In the genomic region with DNA sequence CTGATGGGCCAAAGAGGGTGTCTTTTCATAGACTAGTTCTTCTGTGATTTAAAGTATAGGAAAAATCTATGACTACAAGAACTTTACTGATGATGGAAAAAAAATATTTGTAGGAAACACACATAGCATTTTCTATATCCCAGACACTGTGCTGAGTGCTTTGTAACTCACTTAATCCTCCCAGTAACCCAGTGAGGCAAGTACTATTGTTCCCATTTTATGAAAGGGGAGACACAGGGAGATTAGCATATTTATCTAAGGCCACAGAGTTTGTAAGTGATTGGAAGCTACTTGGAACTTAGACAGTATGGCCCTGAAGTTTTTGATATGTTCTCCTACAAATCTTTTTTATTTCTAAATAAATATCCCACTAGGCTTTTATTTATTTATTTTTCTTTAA, we compare ENCODE assay signal across 23 cellular contexts. TPM values are rescaled to one million over a fixed set of nuclear protein-coding genes. Genes with fewer than 3 reads are reported as not detected.
DNase-seq lines count a peak whose midpoint lies in the region; ATAC-seq, FAIRE-seq and TF ChIP-seq lines count a peak whose summit lies in the region.
"Had no signal": no experiment of that assay in that cellular context is flagged by ENCODE, and none has a peak within 500 bp of the region (broad histone marks: within the 10 kb centered on the region; RNA-seq: fewer than 3 reads in every experiment).

No MANE protein-coding gene starts in this region.

- H3K79me1 ChIP-seq in mesendoderm (ENCODE audit: low read length), result no peaks in the 10 kb centered on the region

- peaks cover 3% of the 10 kb centered on the region for H3K36me3 ChIP-seq in mesendoderm (ENCODE audit: control insufficient read depth, insufficient read depth, low read length)
- peaks cover 2 to 5% of the 10 kb centered on the region in 2 donors for H3K36me3 ChIP-seq in small intestine (ENCODE audit: control insufficient read depth in 2 of 2, insufficient read depth in 2 of 2, low read length in 2 of 2)
- H3K36me3 ChIP-seq in PC-3 (ENCODE audit: low read depth, low read length), result peaks cover 74% of the 10 kb centered on the region

- H3K9me2 ChIP-seq in PC-3 (replicated peaks; ENCODE audit: low read length), result no peaks in the 10 kb centered on the region

- peak overlapping the region; percentile 54 for H3K27ac Mint-ChIP-seq in activated naive CD8-positive, alpha-beta T cell
- no peak overlapping the region for H3K27ac Mint-ChIP-seq in activated naive CD8-positive, alpha-beta T cell treated with anti-CD3 and anti-CD28 coated beads for 36 hours
- H3K27ac Mint-ChIP-seq in central memory CD8-positive, alpha-beta T cell (ENCODE audit: low read depth), result peak overlapping the region; percentile 9
- H3K27ac Mint-ChIP-seq: CD8-positive, alpha-beta T cell had no signal

- no peak for FAIRE-seq in small intestine (lab: Jason Lieb, UNC)
- FAIRE-seq: GM12878, GM19239, H1 had no signal

- H4K5ac ChIP-seq in mesendoderm (ENCODE audit: low read length), result no peak overlapping the region

- CTCF ChIA-PET in PC-3 (lab: Charles Lee), result no interaction called here

- no peaks in the 10 kb centered on the region for H4K20me1 ChIP-seq in PC-3 (ENCODE audit: low read length)

- H3K9ac ChIP-seq in mesendoderm (ENCODE audit: low read length) (no peak overlapping the region), PC-3 (ENCODE audit: low read length) (no peak overlapping the region)
- H3K9ac ChIP-seq: GM23248 had no signal

- POLR2A ChIA-PET in PC-3 (lab: Charles Lee; ENCODE audit: unreplicated experiment), result no interaction called here

- BruUV-seq in PC-3 (replicated peaks; lab: Mats Ljungman, UMichigan), result no TSS peak

- DNase-seq in activated naive CD8-positive, alpha-beta T cell treated with anti-CD3 and anti-CD28 coated beads for 36 hours, result no peak
- DNase-seq in central memory CD8-positive, alpha-beta T cell (ENCODE audit: low spot score in 2 of 2), result no peak
- DNase-seq in mesendoderm (peak; percentile 10), small intestine (peak; percentile 10), PC-3 (no peak), HuH-7 (ENCODE audit: low spot score) (no peak)
- DNase-seq: 8988T; C1 segment of cervical spinal cord; Caco-2; CD8-positive, alpha-beta T cell; DMS 273 treated with DMSO at 0.1 percent for 48 hours; DMS79; EL; GDM1; GM23248; H7; HCEC 1CT had no signal

- H2BK15ac ChIP-seq in mesendoderm (replicated peaks; ENCODE audit: low read depth), result no peak overlapping the region

- H3K4me3 Mint-ChIP-seq in activated naive CD8-positive, alpha-beta T cell, result no peak overlapping the region
- no peak overlapping the region for H3K4me3 Mint-ChIP-seq in activated naive CD8-positive, alpha-beta T cell treated with anti-CD3 and anti-CD28 coated beads for 36 hours
- no peak overlapping the region for H3K4me3 Mint-ChIP-seq in central memory CD8-positive, alpha-beta T cell
- H3K4me3 Mint-ChIP-seq: CD8-positive, alpha-beta T cell had no signal

- H2BK5ac ChIP-seq in mesendoderm (ENCODE audit: low read length), result no peak overlapping the region

- peaks cover 10% of the 10 kb centered on the region for H3K36me3 Mint-ChIP-seq in activated naive CD8-positive, alpha-beta T cell
- peaks cover 29% of the 10 kb centered on the region for H3K36me3 Mint-ChIP-seq in activated naive CD8-positive, alpha-beta T cell treated with anti-CD3 and anti-CD28 coated beads for 36 hours
- H3K36me3 Mint-ChIP-seq in central memory CD8-positive, alpha-beta T cell (ENCODE audit: insufficient read depth), result peaks cover 40% of the 10 kb centered on the region

- H3K4me1 ChIP-seq in mesendoderm (ENCODE audit: control insufficient read depth, low read depth, low read length) (no peaks in the 10 kb centered on the region), small intestine (ENCODE audit: control insufficient read depth in 2 of 2, insufficient read depth in 1 of 2, low read depth in 1 of 2, low read length in 1 of 2) (no peaks in the 10 kb centered on the region), PC-3 (ENCODE audit: insufficient read depth, low read length) (no peaks in the 10 kb centered on the region)
- H3K4me1 ChIP-seq: A549, Caco-2 had no signal

- no peak overlapping the region for H3K18ac ChIP-seq in mesendoderm (ENCODE audit: low read length)

- H3K56ac ChIP-seq in mesendoderm (ENCODE audit: low read length), result no peak overlapping the region

- no peak for ATAC-seq in central memory CD8-positive, alpha-beta T cell (replicated peaks; ENCODE audit: extremely low read depth, poor library complexity, severe bottlenecking)
- no peak for ATAC-seq in HG02884 (IDR thresholded peaks at IDR 0.05; ENCODE audit: unreplicated experiment)
- no peak for ATAC-seq in PC-3
- ATAC-seq: A549; CD8-positive, alpha-beta T cell; GM12878 had no signal

- no peak overlapping the region for H4K8ac ChIP-seq in mesendoderm (ENCODE audit: low read depth, low read length)

- H2BK120ac ChIP-seq in mesendoderm (ENCODE audit: low read depth, low read length), result no peak overlapping the region

- H3K79me2 ChIP-seq in mesendoderm (ENCODE audit: control insufficient read depth, insufficient read depth, low read length) (no peaks in the 10 kb centered on the region), PC-3 (ENCODE audit: low read length) (0 out of 2 replicates have a peak, but pooled peaks cover 5% of the 10 kb centered on the region)

- H3K9me3 Mint-ChIP-seq in activated naive CD8-positive, alpha-beta T cell (ENCODE audit: low read depth), result no peaks in the 10 kb centered on the region
- H3K9me3 Mint-ChIP-seq in activated naive CD8-positive, alpha-beta T cell treated with anti-CD3 and anti-CD28 coated beads for 36 hours, result no peaks in the 10 kb centered on the region
- H3K9me3 Mint-ChIP-seq in central memory CD8-positive, alpha-beta T cell, result no peaks in the 10 kb centered on the region
- H3K9me3 Mint-ChIP-seq: CD8-positive, alpha-beta T cell had no signal

- H3K4me2 ChIP-seq in mesendoderm (ENCODE audit: low read length), result no peak overlapping the region
- no peak overlapping the region for H3K4me2 ChIP-seq in PC-3 (ENCODE audit: low read length)
- H3K4me2 ChIP-seq: A549 had no signal

- no peaks in the 10 kb centered on the region for H3F3A ChIP-seq in PC-3 (ENCODE audit: low read length, unreplicated experiment)

- H2AFZ ChIP-seq in PC-3 (ENCODE audit: low read length), result no peak overlapping the region
- H2AFZ ChIP-seq: GM23248 had no signal

- TF ChIP-seq CTCF in PC-3 (conservative IDR thresholded peaks at IDR 0.05; ENCODE audit: low read depth, low read length), result no peak

- H2AK5ac ChIP-seq in mesendoderm (ENCODE audit: low read length), result no peak overlapping the region

- H3K4me3 ChIP-seq in mesendoderm (ENCODE audit: low read length) (no peak overlapping the region), small intestine (ENCODE audit: low read depth in 1 of 2, low read length in 2 of 2) (no peak overlapping the region), PC-3 (ENCODE audit: low read length) (no peak overlapping the region)
- H3K4me3 ChIP-seq: A549, GM12878, GM23248 had no signal

- H3K4me1 Mint-ChIP-seq in activated naive CD8-positive, alpha-beta T cell (ENCODE audit: low read depth), result peaks cover 3% of the 10 kb centered on the region
- peaks cover 6% of the 10 kb centered on the region for H3K4me1 Mint-ChIP-seq in activated naive CD8-positive, alpha-beta T cell treated with anti-CD3 and anti-CD28 coated beads for 36 hours
- no peaks in the 10 kb centered on the region for H3K4me1 Mint-ChIP-seq in central memory CD8-positive, alpha-beta T cell

- H3K27me3 ChIP-seq in mesendoderm (ENCODE audit: insufficient read depth, low read length, poor library complexity) (no peaks in the 10 kb centered on the region), small intestine (ENCODE audit: control insufficient read depth in 2 of 2, insufficient read depth in 2 of 2, low read length in 2 of 2) (no peaks in the 10 kb centered on the region), PC-3 (ENCODE audit: low read length) (no peaks in the 10 kb centered on the region)

- no peaks in the 10 kb centered on the region for H3K27me3 Mint-ChIP-seq in activated naive CD8-positive, alpha-beta T cell
- H3K27me3 Mint-ChIP-seq in activated naive CD8-positive, alpha-beta T cell treated with anti-CD3 and anti-CD28 coated beads for 36 hours, result no peaks in the 10 kb centered on the region
- H3K27me3 Mint-ChIP-seq in central memory CD8-positive, alpha-beta T cell, result no peaks in the 10 kb centered on the region

- no peak overlapping the region for H3K27ac ChIP-seq in mesendoderm (ENCODE audit: low read depth, low read length)
- no peak overlapping the region for H3K27ac ChIP-seq in small intestine (ENCODE audit: low read depth in 1 of 2, low read length in 1 of 2)
- H3K27ac ChIP-seq in PC-3 (ENCODE audit: low read length), result no peak overlapping the region
- H3K27ac ChIP-seq: A549, GM23248 had no signal

- no peak overlapping the region for H3K4ac ChIP-seq in mesendoderm (ENCODE audit: low read depth, low read length)

- no peaks in the 10 kb centered on the region for H3K9me3 ChIP-seq in small intestine (ENCODE audit: control insufficient read depth, low read depth)
- H3K9me3 ChIP-seq in PC-3 (ENCODE audit: low read length), result no peaks in the 10 kb centered on the region
- H3K9me3 ChIP-seq: A549, Caco-2 had no signal

- intact Hi-C loops in PC-3 (cut with micrococcal nuclease), result no loop called here

- H3K23ac ChIP-seq in mesendoderm (ENCODE audit: low read length), result no peak overlapping the region

RNA-seq across cellular contexts. Expression of a gene that starts 19.9 kb away (rescaled TPM):
- 10 to 100 TPM; 45.4 to 46.8 TPM for total RNA-seq in activated naive CD8-positive, alpha-beta T cell treated with anti-CD3 and anti-CD28 coated beads for 36 hours
- 17.7 TPM for polyA plus RNA-seq in mesendoderm (2013, experiment 1 of 2)
- 17.3 TPM for polyA plus RNA-seq in mesendoderm (2013, experiment 2 of 2)
- 10 to 100 TPM; 12.1 to 43.4 (median 20.5) TPM for polyA plus RNA-seq in small intestine
- total RNA-seq in PC-3 (2014; rRNA removed), result 16.9 and 19.2 TPM in 2 replicates

RNA-seq across cellular contexts. Expression of a gene that starts 30.5 kb away (rescaled TPM):
- total RNA-seq in activated naive CD8-positive, alpha-beta T cell treated with anti-CD3 and anti-CD28 coated beads for 36 hours, result 10 to 100 TPM; 70.2 to 75.6 TPM
- 180 TPM for polyA plus RNA-seq in mesendoderm (2013, experiment 1 of 2)
- polyA plus RNA-seq in mesendoderm (2013, experiment 2 of 2), result 176 TPM
- polyA plus RNA-seq in small intestine, result 100 to 1,000 TPM in 2 of 3 donors, 10 to 100 TPM in 1; 95.1 to 134 (median 106) TPM
- total RNA-seq in PC-3 (2014; rRNA removed), result 48.0 and 53.7 TPM in 2 replicates

RNA-seq across cellular contexts. Expression of a gene that starts 31.9 kb away (rescaled TPM):
- 10 to 100 TPM; 11.4 to 13.3 TPM for total RNA-seq in activated naive CD8-positive, alpha-beta T cell treated with anti-CD3 and anti-CD28 coated beads for 36 hours
- polyA plus RNA-seq in mesendoderm (2013, experiment 1 of 2), result 3.1 TPM
- 3.3 TPM for polyA plus RNA-seq in mesendoderm (2013, experiment 2 of 2)
- polyA plus RNA-seq in small intestine, result 1 to 10 TPM in 2 of 3 donors, under 1 TPM in 1; 0.81 to 2.4 (median 1.8) TPM
- total RNA-seq in PC-3 (2014; rRNA removed), result 11.7 and 15.6 TPM in 2 replicates

Comparison
In these comparisons a context has a peak if more than half of its experiments do, and no peak if none do; other contexts are left out.
1. DNase-seq: peak in mesendoderm (single experiment) and small intestine (single experiment); none in activated naive CD8-positive, alpha-beta T cell treated with anti-CD3 and anti-CD28 coated beads for 36 hours (single experiment), central memory CD8-positive, alpha-beta T cell (0 of 2), PC-3 (single experiment) and HuH-7 (single experiment).